ENCODE assay signal across 16 cellular contexts in the genomic region with DNA sequence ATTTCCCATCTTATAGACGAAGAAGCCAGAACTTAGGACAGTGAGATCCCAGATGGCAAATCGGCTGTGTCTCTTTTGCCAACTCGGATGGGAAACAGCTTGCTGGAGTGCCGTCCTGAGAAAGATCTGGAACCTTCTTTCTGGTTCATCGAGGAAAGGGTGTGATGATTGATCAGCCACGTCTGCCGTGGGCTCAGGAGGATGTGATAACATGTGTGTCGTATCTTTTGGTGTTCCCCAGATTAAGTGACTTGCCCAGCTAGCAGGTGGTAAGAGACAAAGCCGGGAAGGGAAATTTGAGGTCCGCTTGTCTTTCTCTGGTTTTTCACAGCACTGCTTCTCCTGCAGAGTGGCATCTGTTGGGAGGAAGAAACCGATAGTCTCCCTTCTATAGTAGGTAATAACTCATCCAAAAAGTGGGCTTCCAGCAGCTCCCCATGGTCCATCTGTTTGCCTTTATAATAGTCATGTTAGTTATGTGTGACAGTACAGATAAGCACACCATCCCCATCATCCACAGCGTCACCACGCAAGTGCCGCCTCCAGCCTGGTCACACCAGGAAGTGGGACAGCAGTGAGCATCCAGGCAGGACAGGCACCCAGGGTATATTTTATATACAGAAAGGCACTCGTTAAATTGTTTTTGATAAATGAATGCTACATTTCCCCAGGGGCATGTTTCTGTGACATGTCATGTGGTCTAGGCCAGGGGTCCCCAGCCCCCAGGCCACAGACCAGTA.
DNase-seq lines count a peak whose midpoint lies in the region; ATAC-seq and TF ChIP-seq lines count a peak whose summit lies in the region.
"Had no signal": no experiment of that assay in that cellular context is flagged by ENCODE, and none has a peak within 500 bp of the region (broad histone marks: within the 10 kb centered on the region; RNA-seq: fewer than 3 reads in every experiment).

No MANE protein-coding gene starts in this region.

- H3K9me3 ChIP-seq in sigmoid colon = no peaks in the 10 kb centered on the region

- TF ChIP-seq CTCF in C4-2B (conservative IDR thresholded peaks at IDR 0.05) (no peak), sigmoid colon (IDR thresholded peaks at IDR 0.05) (no peak)

- H3K27me3 ChIP-seq in sigmoid colon = no peaks in the 10 kb centered on the region

- DNase-seq in NCI-H524 treated with DMSO at 0.1 percent for 48 hours (lab: John Stamatoyannopoulos, UW) (peak; percentile 75), sigmoid colon (no peak), left lobe of liver (ENCODE audit: low spot score) (no peak), OCI-M1 (lab: John Stamatoyannopoulos, UW) (no peak)
- DNase-seq: ACHN; CD8-positive, alpha-beta T cell; EL; MM.1S; NCI-H1105; NCI-H226; NCI-H526 treated with DMSO at 0.1 percent for 48 hours; PC-9 had no signal

- H3K4me3 ChIP-seq in sigmoid colon = no peak overlapping the region
- H3K4me3 ChIP-seq: PC-9 had no signal

- TF ChIP-seq POLR2A in sigmoid colon (IDR thresholded peaks at IDR 0.05) = no peak

- H3K27ac ChIP-seq in C4-2B = peak overlapping the region; percentile 34; the same call in 1 of the 2 replicates
- H3K27ac ChIP-seq in cingulate gyrus (ENCODE audit: low read depth, low read length) = peak overlapping the region; percentile 94
- peak overlapping the region in 3 of 4 donors; percentile 29 to 54 (median 48) for H3K27ac ChIP-seq in sigmoid colon
- H3K27ac ChIP-seq: KMS-11, PC-9 had no signal

- ATAC-seq in left lobe of liver (no peak), HG03439 (IDR thresholded peaks at IDR 0.05; ENCODE audit: unreplicated experiment) (no peak)
- ATAC-seq: CD8-positive, alpha-beta T cell had no signal

- H3K4me1 ChIP-seq in sigmoid colon = peaks cover 0 to 18% (median 13%) of the 10 kb centered on the region in 4 donors

- no peak for TF ChIP-seq EP300 in sigmoid colon (IDR thresholded peaks at IDR 0.05)

- peaks cover 0 to 30% (median 0%) of the 10 kb centered on the region in 4 donors for H3K36me3 ChIP-seq in sigmoid colon

- intact Hi-C loops in sigmoid colon (cut with DNase I) = no loop called here

- WGBS in sigmoid colon, 2 donors = 92 to 95% methylated on average over 15 of the region's 15 CpGs

Comparison
In these comparisons a context has a peak if more than half of its experiments do, and no peak if none do; other contexts are left out.
1. H3K27ac ChIP-seq: peak in every context shown above with its lines; median percentile 94 in cingulate gyrus; 48 in sigmoid colon; 34 in C4-2B.